16 cellular contexts compared by ENCODE assay signal in genomic region chr10:96890172-96890513, GRCh38. TPM values are rescaled to one million over a fixed set of nuclear protein-coding genes. Genes with fewer than 3 reads are reported as not detected.
DNase-seq lines count a peak whose midpoint lies in the region; ATAC-seq, FAIRE-seq and TF ChIP-seq lines count a peak whose summit lies in the region.
"Had no signal": no experiment of that assay in that cellular context is flagged by ENCODE, and none has a peak within 500 bp of the region (broad histone marks: within the 10 kb centered on the region; RNA-seq: fewer than 3 reads in every experiment).

No MANE protein-coding gene starts in this region.

- H3K36me3 ChIP-seq in GM12878 (ENCODE audit: control insufficient read depth in 2 of 2, insufficient read depth in 2 of 2, low read length in 1 of 2), result peaks cover 5 to 12% of the 10 kb centered on the region in 2 experiments; a peak in 3 of 4 replicates
- no peaks in the 10 kb centered on the region for H3K36me3 ChIP-seq in left lung

- H3K27ac ChIP-seq in A549 (no peak overlapping the region), GM12878 (ENCODE audit: control insufficient read depth, insufficient read depth) (no peak overlapping the region), left lung (peak overlapping the region in 1 of 2 donors; percentile 39)
- H3K27ac ChIP-seq: HL-60 had no signal

- H3K9me3 Mint-ChIP-seq in IgD-negative memory B cell, result peaks cover 0 to 13% (median 4%) of the 10 kb centered on the region in 3 donors
- H3K9me3 Mint-ChIP-seq in activated naive CD8-positive, alpha-beta T cell treated with anti-CD3 and anti-CD28 coated beads, Interleukin-2, amount 50 U/mL, for 24 hours, result peaks cover 32% of the 10 kb centered on the region

- H3K36me3 Mint-ChIP-seq in IgD-negative memory B cell, result peaks cover 32% of the 10 kb centered on the region
- H3K36me3 Mint-ChIP-seq in activated naive CD8-positive, alpha-beta T cell treated with anti-CD3 and anti-CD28 coated beads, Interleukin-2, amount 50 U/mL, for 24 hours (ENCODE audit: low read depth), result peaks cover 58% of the 10 kb centered on the region
- H3K36me3 Mint-ChIP-seq in T-helper 17 cell (ENCODE audit: low read depth), result no peaks in the 10 kb centered on the region

- DNase-seq in A549 (ENCODE audit: low read depth in 1 of 2, low spot score in 1 of 2) (no peak), GM12878 (ENCODE audit: low read depth, low spot score) (no peak), left lung (no peak), cerebellar nuclear complex (lab: John Stamatoyannopoulos, UW) (no peak), D341Med (ENCODE audit: low spot score) (no peak), T-helper 17 cell (no peak)
- no peak for DNase-seq in activated naive CD8-positive, alpha-beta T cell treated with anti-CD3 and anti-CD28 coated beads, Interleukin-2, amount 50 U/mL, for 24 hours
- DNase-seq: ACHN; activated CD8-positive, alpha-beta memory T cell treated with anti-CD3 and anti-CD28 coated beads, Interleukin-2, amount 50 U/mL, for 48 hours; caudate nucleus; COR-L47; erythroblast had no signal

- SMC1A ChIA-PET in GM12878 (lab: Charles Lee; ENCODE audit: uncharacterized antibody, unreplicated experiment), result interaction anchor here (1.0 kb wide), 2 partner anchors 15 to 19 kb away, joined by 3 to 4 read pairs; no protein-coding TSS in a partner anchor

- H3K27me3 ChIP-seq in GM12878 (replicated peaks in 1 of 2; ENCODE audit: control insufficient read depth in 2 of 2, insufficient read depth in 2 of 2, low read length in 1 of 2), result no peaks in the 10 kb centered on the region
- H3K27me3 ChIP-seq in left lung, result no peaks in the 10 kb centered on the region

- TF ChIP-seq RAD21 in A549 (conservative IDR thresholded peaks at IDR 0.05 in 1 of 2, IDR thresholded peaks at IDR 0.05 in 1 of 2), result no peak
- TF ChIP-seq RAD21 in GM12878 (IDR thresholded peaks at IDR 0.05; ENCODE audit: insufficient read depth, low read depth, low read length), result no peak

- peaks cover 41% of the 10 kb centered on the region for H3K79me2 ChIP-seq in GM12878 (ENCODE audit: control insufficient read depth, insufficient read depth, low read length)

- TF ChIP-seq POLR2A in A549 (IDR thresholded peaks at IDR 0.05; ENCODE audit: low read length) (no peak), GM12878 (IDR thresholded peaks at IDR 0.05; ENCODE audit: low read depth, low read length) (no peak)

- H3K4me2 ChIP-seq in A549 (0 out of 3 replicates have a peak overlapping the region, but pooled peaks have one; percentile 2), GM12878 (ENCODE audit: control insufficient read depth, insufficient read depth) (no peak overlapping the region)

- no peaks in the 10 kb centered on the region for H3K27me3 Mint-ChIP-seq in IgD-negative memory B cell
- H3K27me3 Mint-ChIP-seq in activated naive CD8-positive, alpha-beta T cell treated with anti-CD3 and anti-CD28 coated beads, Interleukin-2, amount 50 U/mL, for 24 hours, result no peaks in the 10 kb centered on the region
- H3K27me3 Mint-ChIP-seq in T-helper 17 cell, result no peaks in the 10 kb centered on the region
- H3K27me3 Mint-ChIP-seq: activated naive CD4-positive, alpha-beta T cell treated with anti-CD3 and anti-CD28 coated beads, Interleukin-2, amount 50 U/mL, for 24 hours had no signal

- CTCF ChIA-PET in A549 (lab: Yijun Ruan, JAX), result no interaction called here
- CTCF ChIA-PET in GM12878 (lab: Yijun Ruan, JAX), result no interaction called here

- H3K4me1 Mint-ChIP-seq in IgD-negative memory B cell (peaks cover 20 to 33% (median 24%) of the 10 kb centered on the region in 3 donors), T-helper 17 cell (peaks cover 15% of the 10 kb centered on the region)
- peaks cover 49% of the 10 kb centered on the region for H3K4me1 Mint-ChIP-seq in activated naive CD8-positive, alpha-beta T cell treated with anti-CD3 and anti-CD28 coated beads, Interleukin-2, amount 50 U/mL, for 24 hours

- TF ChIP-seq CTCF in A549 (IDR thresholded peaks at IDR 0.05), result no peak
- no peak for TF ChIP-seq CTCF in GM12878 (IDR thresholded peaks at IDR 0.05 in 2 of 3, conservative IDR thresholded peaks at IDR 0.05 in 1 of 3; ENCODE audit: control insufficient read depth in 2 of 3, extremely low read depth in 1 of 3, insufficient read depth in 1 of 3, low read depth in 3 of 3, low read length in 3 of 3)
- TF ChIP-seq CTCF in left lung (IDR thresholded peaks at IDR 0.05), result no peak

- POLR2A ChIA-PET in A549 (lab: Yijun Ruan, JAX), result no interaction called here
- POLR2A ChIA-PET in GM12878 (lab: Charles Lee), result no interaction called here

- intact Hi-C loops in GM12878 (cut with micrococcal nuclease; ENCODE audit: unreplicated experiment), result no loop called here
- intact Hi-C loops in left lung (cut with DNase I), result no loop called here

- H3K4me3 ChIP-seq in A549 (no peak overlapping the region), GM12878 (no peak overlapping the region), left lung (no peak overlapping the region)

- in situ Hi-C loops in GM12878 (cut with MboI), result no loop called here

- H3K4me1 ChIP-seq in A549 (peaks cover 8% of the 10 kb centered on the region; the same call in 2 of the 3 replicates), GM12878 (ENCODE audit: control insufficient read depth, insufficient read depth, low read length) (no peaks in the 10 kb centered on the region), left lung (peaks cover 0 to 13% of the 10 kb centered on the region in 2 donors)

- H3K9ac ChIP-seq in GM12878 (ENCODE audit: control insufficient read depth, insufficient read depth, low read length), result no peak overlapping the region

- WGBS in A549 (ENCODE audit: missing lambda C conversion rate), result 86% methylated on average over 1 of the region's 1 CpG
- WGBS in GM12878 (ENCODE audit: insufficient coverage, insufficient replicate concordance, low lambda C conversion rate, missing lambda C conversion rate), result 100% methylated on average over 1 of the region's 1 CpG

- FAIRE-seq in A549 (lab: Jason Lieb, UNC), result no peak
- peak; percentile 44 for FAIRE-seq in GM12878 (lab: Jason Lieb, UNC)

- H3K4me3 Mint-ChIP-seq in IgD-negative memory B cell (no peak overlapping the region), T-helper 17 cell (no peak overlapping the region)
- H3K4me3 Mint-ChIP-seq in activated naive CD8-positive, alpha-beta T cell treated with anti-CD3 and anti-CD28 coated beads, Interleukin-2, amount 50 U/mL, for 24 hours, result no peak overlapping the region
- H3K4me3 Mint-ChIP-seq: activated naive CD4-positive, alpha-beta T cell treated with anti-CD3 and anti-CD28 coated beads, Interleukin-2, amount 50 U/mL, for 24 hours had no signal

- ATAC-seq in A549, result no peak
- ATAC-seq in GM12878, result no peak
- peak; percentile 75 for ATAC-seq in left lung
- no peak for ATAC-seq in activated naive CD8-positive, alpha-beta T cell treated with anti-CD3 and anti-CD28 coated beads, Interleukin-2, amount 50 U/mL, for 24 hours
- ATAC-seq in T-helper 17 cell, result no peak
- ATAC-seq: HCT116 had no signal

- BruUV-seq in GM12878 (replicated peaks; lab: Mats Ljungman, UMichigan), result no TSS peak

- no peaks in the 10 kb centered on the region for H4K20me1 ChIP-seq in GM12878 (ENCODE audit: control insufficient read depth, insufficient read depth)

- TF ChIP-seq EP300 in A549 (IDR thresholded peaks at IDR 0.05), result no peak
- TF ChIP-seq EP300 in GM12878 (IDR thresholded peaks at IDR 0.05; ENCODE audit: borderline replicate concordance in 1 of 2, control insufficient read depth in 1 of 2, low read depth in 2 of 2, low read length in 2 of 2), result no peak

- H3K27ac Mint-ChIP-seq in IgD-negative memory B cell, result peak overlapping the region in 2 of 3 donors; percentile 9 to 19
- no peak overlapping the region for H3K27ac Mint-ChIP-seq in activated naive CD8-positive, alpha-beta T cell treated with anti-CD3 and anti-CD28 coated beads, Interleukin-2, amount 50 U/mL, for 24 hours
- H3K27ac Mint-ChIP-seq in T-helper 17 cell, result no peak overlapping the region
- H3K27ac Mint-ChIP-seq: activated naive CD4-positive, alpha-beta T cell treated with anti-CD3 and anti-CD28 coated beads, Interleukin-2, amount 50 U/mL, for 24 hours had no signal

- H2AFZ ChIP-seq in GM12878 (ENCODE audit: control insufficient read depth, low read depth, low read length), result no peak overlapping the region

- RAD21 ChIA-PET in GM12878 (lab: Charles Lee; ENCODE audit: unreplicated experiment), result no interaction called here

- H3K9me3 ChIP-seq in A549 (no peaks in the 10 kb centered on the region), GM12878 (replicated peaks; ENCODE audit: control insufficient read depth, insufficient read depth, low read length) (peaks cover 19% of the 10 kb centered on the region), left lung (peaks cover 0 to 6% of the 10 kb centered on the region in 2 donors), T-helper 17 cell (ENCODE audit: control insufficient read depth, low read length, poor library complexity, severe bottlenecking) (peaks cover 4% of the 10 kb centered on the region)

TF ChIP-seq in GM12878, 131 proteins besides CTCF, POLR2A, EP300 and RAD21 (continues in another document):
- TF ChIP-seq MYB (IDR thresholded peaks at IDR 0.05; ENCODE audit: borderline replicate concordance, low read depth, low read length) (no peak), JUND (IDR thresholded peaks at IDR 0.05; ENCODE audit: low read depth, low read length) (no peak), SMARCA5 (IDR thresholded peaks at IDR 0.05) (no peak)

RNA-seq across cellular contexts. Expression of gene LCOR, which starts 58.0 kb away (rescaled TPM):
- polyA plus RNA-seq in A549 (2011; rRNA removed) (17.6 TPM in 2 replicates), A549 (2017; fragmentation: RNase III; extraction: RNeasy Plus Mini Kit Qiagen cat#74134 plus additional on column Dnase treatment) (4.8 to 6.9 TPM (median 6.4 TPM) in 3 replicates), IgD-negative memory B cell (19.8 TPM), GM12878 (2011; rRNA removed) (18.0 and 24.9 TPM in 2 replicates), GM12878 (2014; fragmentation: Illumina TruSeq; extraction: Trizol) (10.2 and 16.0 TPM in 2 replicates), GM12878 (2014; fragmentation: Nextera tagmentation; extraction: Ambion mirVana) (1 to 10 TPM; 1.6 to 6.1 TPM), GM12878 (2014; rRNA removed) (5.2 and 6.6 TPM in 2 replicates), GM12878 (2016; fragmentation: Nextera tagmentation; extraction: Ambion mirVana) (10 to 100 TPM; 15.3 to 16.9 TPM)
- polyA plus RNA-seq in A549 (2012; cell fraction: cytosol; rRNA removed), result 2.2 and 6.9 TPM in 2 replicates
- polyA plus RNA-seq in A549 (2012; cell fraction: nucleus; rRNA removed), result 1.3 and 2.9 TPM in 2 replicates
- polyA minus RNA-seq in A549 (2011; rRNA and poly(A)+ RNA removed), result 35.5 and 41.7 TPM in 2 replicates
- 164 and 167 TPM in 2 replicates for total RNA-seq in GM12878 (2013; cell fraction: nucleolus; rRNA removed)
- total RNA-seq in GM12878 (2014; rRNA removed) (11.2 and 16.2 TPM in 2 replicates), GM12878 (2014; rRNA removed; fragmentation: Illumina TruSeq; extraction: Trizol) (17.8 and 19.2 TPM in 2 replicates), GM12878 (2021) (18.9 and 22.0 TPM in 2 replicates), left lung (10 to 100 TPM; 27.3 to 29.6 TPM), T-helper 17 cell (10 to 100 TPM; 50.5 to 63.0 TPM)
- 18.1 TPM for polyA plus RNA-seq in GM12878 (2011; ENCODE audit: low read depth)
- polyA plus RNA-seq in GM12878 (2011; cell fraction: cytosol; rRNA removed), result 6.8 and 12.2 TPM in 2 replicates
- polyA plus RNA-seq in GM12878 (2011; cell fraction: nucleus; rRNA removed), result 19.2 and 25.2 TPM in 2 replicates
- 8.0 TPM in 2 replicates for polyA plus RNA-seq in GM12878 (2012)
- polyA minus RNA-seq in GM12878 (2011; rRNA and poly(A)+ RNA removed), result 34.7 and 38.0 TPM in 2 replicates
- polyA minus RNA-seq in GM12878 (2011; cell fraction: cytosol; rRNA and poly(A)+ RNA removed), result 9.0 and 13.2 TPM in 2 replicates
- polyA minus RNA-seq in GM12878 (2011; cell fraction: nucleus; rRNA and poly(A)+ RNA removed), result 35.9 and 66.6 TPM in 2 replicates

Comparison
In these comparisons a context has a peak if more than half of its experiments do, and no peak if none do; other contexts are left out.
1. H3K27ac Mint-ChIP-seq: peak in IgD-negative memory B cell (2 of 3); none in activated naive CD8-positive, alpha-beta T cell treated with anti-CD3 and anti-CD28 coated beads, Interleukin-2, amount 50 U/mL, for 24 hours (single experiment) and T-helper 17 cell (single experiment).